Comparison of ENCODE assay signal across 8 cellular contexts in the genomic region with DNA sequence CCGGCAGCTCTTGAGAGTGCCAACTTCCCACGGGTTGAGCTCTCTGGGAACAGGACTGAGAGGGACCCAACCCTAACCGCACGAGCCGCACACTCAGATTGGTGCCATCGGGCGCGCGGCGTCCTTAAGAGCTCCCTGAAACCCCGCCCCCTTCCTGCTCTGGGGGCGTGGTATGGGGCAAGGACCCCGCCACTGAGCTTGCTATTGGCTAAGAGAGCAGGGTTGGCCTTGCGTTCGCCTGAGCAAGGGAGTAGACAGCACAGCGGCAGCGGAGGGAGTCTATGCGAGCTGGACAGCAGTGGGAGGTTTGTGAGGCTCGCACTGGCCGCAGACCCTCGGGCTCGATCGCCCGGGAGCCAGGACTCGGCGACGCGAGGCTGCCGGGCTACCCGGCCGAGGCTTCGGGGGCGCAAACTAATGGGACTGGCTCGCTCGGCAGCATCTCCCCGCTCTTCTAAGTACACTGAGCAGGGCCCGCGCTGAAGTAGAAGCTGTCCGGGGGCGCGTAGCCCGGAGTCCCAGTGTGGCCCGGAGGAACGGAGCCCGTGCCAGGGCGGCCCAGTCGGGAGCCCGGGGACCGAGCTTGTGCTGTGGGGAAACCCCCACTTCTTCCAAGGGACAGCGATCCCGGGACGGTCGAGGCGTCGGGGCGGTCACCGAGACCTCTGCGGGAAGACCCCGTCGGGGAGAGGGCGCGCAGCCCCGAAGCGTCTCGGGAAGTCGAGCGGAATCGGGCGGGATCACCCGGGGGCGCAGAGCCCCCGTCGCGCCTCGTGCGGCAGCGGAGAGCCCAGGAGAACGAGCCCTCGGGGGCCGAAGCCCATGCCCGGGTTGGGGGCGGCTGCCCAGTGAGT. TPM values are rescaled to one million over a fixed set of nuclear protein-coding genes. Genes with fewer than 3 reads are reported as not detected.
A peak's percentile ranks its signal among the peaks of the same experiment; 100 is the strongest.
DNase-seq lines count a peak whose midpoint lies in the region; ATAC-seq and TF ChIP-seq lines count a peak whose summit lies in the region.

A gene (plus strand): TSS at position 282 of the 854 bp plus-strand sequence. CDS start 756 bp downstream, outside the sequence.

- H3K27ac Mint-ChIP-seq in immature natural killer cell: peak within 1 kb of the TSS; percentile 72 to 87 (median 77)

- 51% methylated on average over 65 of the region's 82 CpGs for WGBS in smooth muscle cell (ENCODE audit: low lambda C conversion rate)

- peak within 1 kb of the TSS; percentile 73 for H3K9ac ChIP-seq in smooth muscle cell (ENCODE audit: low read depth)

- no peaks in the 10 kb centered on the region for H3K4me1 ChIP-seq in A673 (ENCODE audit: insufficient read depth, low read length, poor library complexity, severe bottlenecking)
- H3K4me1 ChIP-seq in smooth muscle cell (ENCODE audit: low read depth): no peaks in the 10 kb centered on the region

- peaks cover 18% of the 10 kb centered on the region for H3K36me3 ChIP-seq in A673 (ENCODE audit: insufficient read depth, low read length, poor library complexity, severe bottlenecking)
- no peaks in the 10 kb centered on the region for H3K36me3 ChIP-seq in smooth muscle cell (ENCODE audit: low read depth)

- H3K27ac ChIP-seq in A673 (ENCODE audit: low read depth, low read length, poor library complexity, severe bottlenecking): peak within 1 kb of the TSS; percentile 84
- no peak within 1 kb of the TSS for H3K27ac ChIP-seq in smooth muscle cell (ENCODE audit: low read depth)

- no peaks in the 10 kb centered on the region for H3K9me3 Mint-ChIP-seq in immature natural killer cell

- peaks cover 49% of the 10 kb centered on the region for H3K79me2 ChIP-seq in smooth muscle cell (ENCODE audit: low read depth)

- H3K27me3 ChIP-seq in A673 (replicated peaks; ENCODE audit: insufficient read depth, low read depth, low read length, poor library complexity) (no peaks in the 10 kb centered on the region), smooth muscle cell (ENCODE audit: low read depth) (no peaks in the 10 kb centered on the region)

- peaks cover 2 to 16% (median 15%) of the 10 kb centered on the region in 3 donors for H3K27me3 Mint-ChIP-seq in immature natural killer cell (ENCODE audit: low read depth in 3 of 3)

- DNase-seq in A673 (ENCODE audit: low spot score) (peak; percentile 95), NCI-H2196 treated with DMSO at 0.1 percent for 48 hours (lab: John Stamatoyannopoulos, UW; ENCODE audit: unreplicated experiment) (peak; percentile 82), cardiac fibroblast (ENCODE audit: low read depth in 2 of 2) (peak; percentile 96 to 98), immature natural killer cell (peak; percentile 82 to 88 (median 85)), smooth muscle cell (lab: John Stamatoyannopoulos, UW; ENCODE audit: unreplicated experiment) (peak; percentile 48)

- intact Hi-C loops in A673 (cut with micrococcal nuclease; ENCODE audit: unreplicated experiment): loop anchor here (1.0 kb wide), 2 partner anchors 457 to 558 kb away; no protein-coding TSS in a partner anchor

- POLR2A ChIA-PET in A673 (lab: Charles Lee; ENCODE audit: low non-redundant PET): interaction anchor here (0.6 to 1.1 kb wide), 4 partner anchors 458 to 595 kb away, joined by 3 to 4 read pairs (median 4); no protein-coding TSS in a partner anchor

- peak; percentile 94 for ATAC-seq in GM18861 (IDR thresholded peaks at IDR 0.05; ENCODE audit: unreplicated experiment)
- ATAC-seq in HG03095 (IDR thresholded peaks at IDR 0.05; ENCODE audit: unreplicated experiment): peak; percentile 88

- H3K4me1 Mint-ChIP-seq in immature natural killer cell: peaks cover 26 to 30% of the 10 kb centered on the region in 2 donors

- no peaks in the 10 kb centered on the region for H3F3A ChIP-seq in smooth muscle cell (ENCODE audit: low read depth)

- no peaks in the 10 kb centered on the region for H3K9me3 ChIP-seq in A673 (ENCODE audit: low read depth, low read length, poor library complexity, severe bottlenecking)
- no peaks in the 10 kb centered on the region for H3K9me3 ChIP-seq in smooth muscle cell (replicated peaks; ENCODE audit: low read depth)

- TF ChIP-seq CTCF in A673 (conservative IDR thresholded peaks at IDR 0.05; ENCODE audit: low read depth, low read length): no peak
- no peak for TF ChIP-seq CTCF in WI38 (IDR thresholded peaks at IDR 0.05; ENCODE audit: low read depth, low read length)
- TF ChIP-seq CTCF in cardiac fibroblast (IDR thresholded peaks at IDR 0.05; ENCODE audit: low read depth, low read length): no peak
- no peak for TF ChIP-seq CTCF in smooth muscle cell (IDR thresholded peaks at IDR 0.05; ENCODE audit: borderline replicate concordance, insufficient read depth, poor library complexity, severe bottlenecking)

- H2AFZ ChIP-seq in smooth muscle cell (ENCODE audit: low read depth): no peak within 1 kb of the TSS

- CTCF ChIA-PET in A673 (lab: Charles Lee): interaction anchor here (0.7 to 3.3 kb wide), 9 partner anchors 336 to 1305 kb away, joined by 3 to 47 read pairs (median 8); a partner anchor contains a TSS

- H4K20me1 ChIP-seq in smooth muscle cell (ENCODE audit: low read depth): peaks cover 40% of the 10 kb centered on the region

- peak within 1 kb of the TSS; percentile 87 for H3K4me2 ChIP-seq in smooth muscle cell

- H3K36me3 Mint-ChIP-seq in immature natural killer cell: no peaks in the 10 kb centered on the region

- H3K4me3 Mint-ChIP-seq in immature natural killer cell: peak within 1 kb of the TSS; percentile 90 to 98 (median 93)

- TSS peak; percentile 63 for BruUV-seq in A673 (replicated peaks; lab: Mats Ljungman, UMichigan)

- H3K4me3 ChIP-seq in A673 (ENCODE audit: low read depth, low read length, poor library complexity, severe bottlenecking) (peak within 1 kb of the TSS; percentile 82), WI38 (ENCODE audit: low read depth, low read length) (peak within 1 kb of the TSS; percentile 73), cardiac fibroblast (replicated peaks in 1 of 2; ENCODE audit: low read depth in 2 of 2, low read length in 2 of 2) (peak within 1 kb of the TSS; percentile 70 to 94), smooth muscle cell (peak within 1 kb of the TSS; percentile 62)

RNA-seq across cellular contexts. Expression of the gene that starts here (rescaled TPM):
- total RNA-seq in A673 (2021) (76.8 and 78.1 TPM in 2 replicates), smooth muscle cell (41.4 and 44.1 TPM in 2 replicates)
- polyA plus RNA-seq in immature natural killer cell (1 to 10 TPM; 3.9 to 5.6 (median 3.9) TPM), smooth muscle cell (54.8 and 58.3 TPM in 2 replicates)
